In genomic region chr3:5022187-5022965, GRCh38 we compare ENCODE assay signal across 8 cellular contexts. TPM values are rescaled to one million over a fixed set of nuclear protein-coding genes. Genes with fewer than 3 reads are reported as not detected.
DNase-seq lines count a peak whose midpoint lies in the region; ATAC-seq, FAIRE-seq and TF ChIP-seq lines count a peak whose summit lies in the region.

No MANE protein-coding gene starts in this region.

- intact Hi-C loops in Panc1 (cut with micrococcal nuclease; ENCODE audit: unreplicated experiment) (no loop called here), kidney (cut with DNase I) (no loop called here), posterior cingulate gyrus (cut with DNase I) (no loop called here)

- FAIRE-seq in kidney (lab: Jason Lieb, UNC), result no peak

- TSS peak; percentile 27 for BruUV-seq in Panc1 (replicated peaks; lab: Mats Ljungman, UMichigan)

- DNase-seq in Panc1 (ENCODE audit: low read depth, low spot score) (peak; percentile 27), kidney (no peak), left lobe of liver (ENCODE audit: low spot score) (no peak), NCI-H1436 (lab: John Stamatoyannopoulos, UW) (no peak), posterior cingulate gyrus (no peak)
- no peak for DNase-seq in stimulated activated CD4-positive, alpha-beta T cell treated with anti-CD3 and anti-CD28 coated beads, Interleukin-4, amount 100 ng/mL, for 1 hour

- no peaks in the 10 kb centered on the region for H3K27me3 ChIP-seq in Panc1 (ENCODE audit: control insufficient read depth, insufficient read depth, low read length)

- no peak overlapping the region for H3K9ac ChIP-seq in kidney (ENCODE audit: low read length in 2 of 2)

- no peak overlapping the region for H3K4me3 ChIP-seq in Panc1 (ENCODE audit: low read depth in 2 of 2, low read length in 2 of 2)
- H3K4me3 ChIP-seq in kidney (ENCODE audit: low read length in 2 of 2), result no peak overlapping the region

- peaks cover 53% of the 10 kb centered on the region for H3K4me1 ChIP-seq in Panc1 (ENCODE audit: control insufficient read depth, insufficient read depth, low read length)
- peaks cover 0 to 4% of the 10 kb centered on the region in 2 donors for H3K4me1 ChIP-seq in kidney (ENCODE audit: control insufficient read depth in 1 of 2, insufficient read depth in 1 of 2, low read depth in 1 of 2, low read length in 2 of 2)

- H3K27ac ChIP-seq in Panc1 (ENCODE audit: low read length) (peak overlapping the region; percentile 92), kidney (ENCODE audit: low read depth in 2 of 2, low read length in 2 of 2) (peak overlapping the region; percentile 43 to 52)

- POLR2A ChIA-PET in Panc1 (lab: Charles Lee), result interaction anchor here (0.6 to 3.7 kb wide), 4 partner anchors 14 to 43 kb away, joined by 3 to 25 read pairs (median 10); partner anchors contain the start of gene BHLHE40

- ATAC-seq in GM18511 (IDR thresholded peaks at IDR 0.05; ENCODE audit: unreplicated experiment), result peak; percentile 62
- ATAC-seq in GM21825 (IDR thresholded peaks at IDR 0.05; ENCODE audit: unreplicated experiment), result peak; percentile 63
- ATAC-seq in Panc1, result no peak
- no peak for ATAC-seq in left lobe of liver

- H3K36me3 ChIP-seq in Panc1 (ENCODE audit: control insufficient read depth, insufficient read depth, low read length) (no peaks in the 10 kb centered on the region), kidney (ENCODE audit: control insufficient read depth in 1 of 2, insufficient read depth in 2 of 2, low read length in 2 of 2) (no peaks in the 10 kb centered on the region)

- TF ChIP-seq CTCF in Panc1 (IDR thresholded peaks at IDR 0.05), result no peak
- no peak for TF ChIP-seq CTCF in kidney (IDR thresholded peaks at IDR 0.05; ENCODE audit: borderline replicate concordance, extremely low read depth, insufficient read depth)

- in situ Hi-C loops in Panc1 (cut with HindIII; ENCODE audit: low pct_unique_long_range_greater_than_20kb, low sequenced_read_pairs), result no loop called here

- CTCF ChIA-PET in Panc1 (lab: Charles Lee), result no interaction called here

- H3K9me3 ChIP-seq in Panc1 (ENCODE audit: control insufficient read depth, insufficient read depth, low read depth, low read length) (no peaks in the 10 kb centered on the region), kidney (ENCODE audit: control insufficient read depth in 1 of 2, low read length in 2 of 2) (no peaks in the 10 kb centered on the region)

RNA-seq across cellular contexts. Expression of gene BHLHE40, which starts 43.1 kb away (rescaled TPM):
- 78.4 TPM for total RNA-seq in Panc1 (2021; ENCODE audit: unreplicated experiment)
- polyA plus RNA-seq in Panc1 (2012; ENCODE audit: insufficient read length), result 63.8 TPM
- total RNA-seq in kidney, result 147 TPM
- polyA plus RNA-seq in kidney (ENCODE audit: insufficient read depth, low read depth, low replicate concordance), result 39.4 TPM
- 26.4 TPM for total RNA-seq in left lobe of liver

Comparison
In these comparisons a context has a peak if more than half of its experiments do, and no peak if none do; other contexts are left out.
1. ATAC-seq: peak in GM18511 (single experiment) and GM21825 (single experiment); none in Panc1 (single experiment) and left lobe of liver (single experiment).